Comparison of ENCODE assay signal across 8 cellular contexts in genomic region chr11:67463680-67464410, GRCh38. TPM values are rescaled to one million over a fixed set of nuclear protein-coding genes. Genes with fewer than 3 reads are reported as not detected.
DNase-seq lines count a peak whose midpoint lies in the region; ATAC-seq and TF ChIP-seq lines count a peak whose summit lies in the region.

No MANE protein-coding gene starts in this region.

- no peaks in the 10 kb centered on the region for H3K36me3 Mint-ChIP-seq in nephron (ENCODE audit: low read depth)

- peak overlapping the region; percentile 37 for H3K4me3 ChIP-seq in H7 (ENCODE audit: insufficient read depth, low read depth, low read length)

- H3K36me3 ChIP-seq in H7 (replicated peaks; ENCODE audit: control insufficient read depth, insufficient read depth, low read length): no peaks in the 10 kb centered on the region

- POLR2A ChIA-PET in RWPE1 (lab: Yijun Ruan, JAX; ENCODE audit: low non-redundant PET): interaction anchor here (0.5 to 0.9 kb wide), 2 partner anchors 17 to 33 kb away, joined by 3 read pairs; no protein-coding TSS in a partner anchor

- peak; percentile 28 for TF ChIP-seq POLR2A in erythroblast (IDR thresholded peaks at IDR 0.05; ENCODE audit: low read length)

- peak; percentile 67 for DNase-seq in H7
- DNase-seq in RWPE1 (ENCODE audit: low spot score): peak; percentile 85
- DNase-seq in erythroblast (lab: John Stamatoyannopoulos, UW): peak; percentile 35 to 62
- no peak for DNase-seq in central memory CD4-positive, alpha-beta T cell
- DNase-seq in COR-L47 (lab: John Stamatoyannopoulos, UW): no peak
- DNase-seq in NCI-H345 (lab: John Stamatoyannopoulos, UW): no peak

- H3K27ac Mint-ChIP-seq in nephron: peak overlapping the region; percentile 61 to 88 (median 75)

- no peaks in the 10 kb centered on the region for H3K27me3 ChIP-seq in H7 (ENCODE audit: control insufficient read depth, insufficient read depth, low read length)

- no peaks in the 10 kb centered on the region for H3K9me3 Mint-ChIP-seq in nephron

- peak overlapping the region; percentile 78 to 81 (median 81) for H3K4me3 Mint-ChIP-seq in nephron

- TF ChIP-seq CTCF in RWPE1 (conservative IDR thresholded peaks at IDR 0.05; ENCODE audit: low read depth): no peak
- TF ChIP-seq CTCF in nephron (IDR thresholded peaks at IDR 0.05; ENCODE audit: unreplicated experiment in 3 of 3): no peak

- H3K27ac ChIP-seq in RWPE1: peak overlapping the region; percentile 96

- peaks cover 6% of the 10 kb centered on the region for H3K4me1 Mint-ChIP-seq in nephron

- no peaks in the 10 kb centered on the region for H3K27me3 Mint-ChIP-seq in nephron (ENCODE audit: low read depth)

- CTCF ChIA-PET in RWPE1 (lab: Yijun Ruan, JAX): no interaction called here

- ATAC-seq in GM21825 (IDR thresholded peaks at IDR 0.05; ENCODE audit: unreplicated experiment): no peak

RNA-seq across cellular contexts. Expression of gene TMEM134, which starts 5.2 kb away (rescaled TPM):
- total RNA-seq in H7 (2014; rRNA removed; shearing (Covaris generic)): 34.9 and 51.7 TPM in 2 replicates

RNA-seq across cellular contexts. Expression of gene CABP4, which starts 8.7 kb away (rescaled TPM):
- not detected in 2 replicates for total RNA-seq in H7 (2014; rRNA removed; shearing (Covaris generic))

RNA-seq across cellular contexts. Expression of gene GPR152, which starts 11.3 kb away (rescaled TPM):
- not detected in 2 replicates for total RNA-seq in H7 (2014; rRNA removed; shearing (Covaris generic))

RNA-seq across cellular contexts. Expression of gene AIP, which starts 19.0 kb away (rescaled TPM):
- total RNA-seq in H7 (2014; rRNA removed; shearing (Covaris generic)): 40.8 and 51.2 TPM in 2 replicates

RNA-seq across cellular contexts. Expression of gene CORO1B, which starts 20.6 kb away (rescaled TPM):
- total RNA-seq in H7 (2014; rRNA removed; shearing (Covaris generic)): 116 and 134 TPM in 2 replicates

Comparison
In these comparisons a context has a peak if more than half of its experiments do, and no peak if none do; other contexts are left out.
1. DNase-seq: peak in H7 (single experiment), RWPE1 (single experiment) and erythroblast (2 of 2); none in central memory CD4-positive, alpha-beta T cell (single experiment), COR-L47 (single experiment) and NCI-H345 (single experiment).